ENCODE assay signal across 8 cellular contexts in the genomic region with DNA sequence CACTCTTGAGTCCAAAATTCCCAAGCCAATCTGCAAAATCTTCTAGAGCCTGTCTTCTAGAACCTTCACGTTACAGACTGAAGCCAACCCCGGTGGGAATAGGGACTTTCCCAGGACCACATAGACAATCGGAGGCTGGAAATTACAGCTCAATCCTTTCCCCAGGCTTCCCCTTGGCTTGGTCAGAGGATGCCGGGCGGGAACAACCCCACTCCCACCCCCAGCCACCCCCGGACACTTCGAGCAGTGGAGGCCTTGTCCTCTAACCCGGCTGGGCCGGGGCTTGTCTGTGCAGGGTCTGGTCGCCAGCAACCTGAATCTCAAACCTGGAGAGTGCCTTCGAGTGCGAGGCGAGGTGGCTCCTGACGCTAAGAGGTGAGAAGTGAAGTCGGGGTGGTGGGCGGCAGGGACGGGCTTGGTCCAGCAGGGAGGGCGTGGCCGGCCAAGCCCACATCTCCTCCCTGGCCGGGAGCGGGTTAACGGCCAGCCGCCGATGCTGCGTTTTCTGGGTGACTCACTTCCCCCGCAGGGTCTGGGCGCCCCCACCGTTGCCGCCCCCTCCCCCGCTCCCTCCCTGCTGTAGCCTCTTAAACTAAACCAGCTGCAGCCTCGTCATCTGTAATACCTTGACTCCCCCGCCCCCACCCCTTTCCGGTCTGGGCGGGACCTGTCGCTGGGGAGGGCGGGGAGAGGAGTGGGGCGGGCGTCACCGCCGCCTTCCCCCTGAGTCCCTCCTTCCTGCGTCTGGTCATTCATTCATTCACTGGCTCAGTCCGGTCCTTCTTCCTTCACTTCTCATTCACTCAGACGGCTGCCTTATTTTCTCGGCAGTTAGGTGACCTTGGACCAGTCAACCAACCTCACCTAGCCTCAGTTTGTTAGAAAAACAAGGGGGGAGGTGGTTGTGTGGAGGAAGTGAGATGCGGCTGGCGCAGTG. TPM values are rescaled to one million over a fixed set of nuclear protein-coding genes. Genes with fewer than 3 reads are reported as not detected.
DNase-seq lines count a peak whose midpoint lies in the region; ATAC-seq, FAIRE-seq and TF ChIP-seq lines count a peak whose summit lies in the region.

No MANE protein-coding gene starts in this region.

- TF ChIP-seq CTCF in coronary artery (IDR thresholded peaks at IDR 0.05) (no peak), lower leg skin (IDR thresholded peaks at IDR 0.05) (no peak)

- peak overlapping the region; percentile 77 to 94 for H3K27ac ChIP-seq in coronary artery

- peak overlapping the region; percentile 92 for H3K4me3 Mint-ChIP-seq in activated CD4-positive, alpha-beta T cell treated with anti-CD3 and anti-CD28 coated beads, Interleukin-2, amount 10 ng/mL, durations not matched to agents 24 days and 14 days

- FAIRE-seq in GM12892 (lab: Jason Lieb, UNC) = peak; percentile 93

- WGBS in lower leg skin, 2 donors = 1 to 3% methylated on average over 37 to 38 of the region's 46 CpGs

- H3K27ac Mint-ChIP-seq in activated CD4-positive, alpha-beta T cell treated with anti-CD3 and anti-CD28 coated beads, Interleukin-2, amount 10 ng/mL, durations not matched to agents 24 days and 14 days = peak overlapping the region; percentile 97

- H3K27me3 Mint-ChIP-seq in activated CD4-positive, alpha-beta T cell treated with anti-CD3 and anti-CD28 coated beads, Interleukin-2, amount 10 ng/mL, durations not matched to agents 24 days and 14 days = no peaks in the 10 kb centered on the region

- H3K36me3 Mint-ChIP-seq in activated CD4-positive, alpha-beta T cell treated with anti-CD3 and anti-CD28 coated beads, Interleukin-2, amount 10 ng/mL, durations not matched to agents 24 days and 14 days (ENCODE audit: low read depth) = peaks cover 9% of the 10 kb centered on the region

- intact Hi-C loops in activated CD4-positive, alpha-beta T cell treated with anti-CD3 and anti-CD28 coated beads, Interleukin-2, amount 10 ng/mL, durations not matched to agents 24 days and 14 days (cut with micrococcal nuclease) = loop anchor here (1.0 to 5.0 kb wide), 6 partner anchors 9 to 435 kb away; partner anchors contain the start of genes GCAT, GGA1 and NOL12
- intact Hi-C loops in lower leg skin (cut with DNase I; ENCODE audit: low total_unique reads) = no loop called here

- DNase-seq in GM12892 (ENCODE audit: insufficient read length) = peak; percentile 74
- peak; percentile 75 for DNase-seq in NCI-H460 (ENCODE audit: extremely low read depth, low read depth)
- peak; percentile 97 for DNase-seq in activated CD4-positive, alpha-beta T cell treated with anti-CD3 and anti-CD28 coated beads, Interleukin-2, amount 10 ng/mL, durations not matched to agents 24 days and 14 days
- peak; percentile 95 for DNase-seq in coronary artery (ENCODE audit: low spot score)
- peak; percentile 80 to 96 for DNase-seq in lower leg skin (ENCODE audit: low spot score in 2 of 2)
- DNase-seq in stimulated activated CD4-positive, alpha-beta T cell treated with anti-CD3 and anti-CD28 coated beads, Interleukin-4, amount 100 ng/mL, for 24 hours = peak; percentile 92

- H3K9me3 Mint-ChIP-seq in activated CD4-positive, alpha-beta T cell treated with anti-CD3 and anti-CD28 coated beads, Interleukin-2, amount 10 ng/mL, durations not matched to agents 24 days and 14 days = no peaks in the 10 kb centered on the region

- ATAC-seq in HG02885 (IDR thresholded peaks at IDR 0.05; ENCODE audit: poor library complexity, unreplicated experiment) = peak; percentile 63
- no peak for ATAC-seq in GM18870 (IDR thresholded peaks at IDR 0.05; ENCODE audit: unreplicated experiment)

- peaks cover 56% of the 10 kb centered on the region for H3K4me1 Mint-ChIP-seq in activated CD4-positive, alpha-beta T cell treated with anti-CD3 and anti-CD28 coated beads, Interleukin-2, amount 10 ng/mL, durations not matched to agents 24 days and 14 days

- H3K4me3 ChIP-seq in coronary artery (peak overlapping the region; percentile 87), lower leg skin (ENCODE audit: low read depth, poor library complexity, severe bottlenecking) (peak overlapping the region; percentile 40)

- peak; percentile 60; the same call in 1 of the 2 replicates for TF ChIP-seq POLR2A in GM12892 (IDR thresholded peaks at IDR 0.05; ENCODE audit: low read depth, low read length)
- no peak for TF ChIP-seq POLR2A in lower leg skin (IDR thresholded peaks at IDR 0.05)

RNA-seq across cellular contexts. Expression of gene LGALS1, which starts 1.5 kb away (rescaled TPM):
- 993 TPM for polyA plus RNA-seq in GM12892 (2012; ENCODE audit: missing spikeins)
- 742 and 842 TPM in 2 replicates for total RNA-seq in NCI-H460 (2014; rRNA removed; shearing (Covaris generic))
- polyA plus RNA-seq in NCI-H460 (2014; cell fraction: nucleus; rRNA removed) = 498 and 1,078 TPM in 2 replicates
- 361 and 362 TPM in 2 replicates for total RNA-seq in activated CD4-positive, alpha-beta T cell treated with anti-CD3 and anti-CD28 coated beads, Interleukin-2, amount 10 ng/mL, durations not matched to agents 24 days and 14 days
- 100 to 1,000 TPM; 110 to 347 (median 232) TPM for total RNA-seq in lower leg skin

RNA-seq across cellular contexts. Expression of gene NOL12, which starts 9.2 kb away (rescaled TPM):
- 18.5 TPM for polyA plus RNA-seq in GM12892 (2012; ENCODE audit: missing spikeins)
- 39.7 and 42.2 TPM in 2 replicates for total RNA-seq in NCI-H460 (2014; rRNA removed; shearing (Covaris generic))
- 75.2 and 83.1 TPM in 2 replicates for polyA plus RNA-seq in NCI-H460 (2014; cell fraction: nucleus; rRNA removed)
- total RNA-seq in activated CD4-positive, alpha-beta T cell treated with anti-CD3 and anti-CD28 coated beads, Interleukin-2, amount 10 ng/mL, durations not matched to agents 24 days and 14 days = 67.9 and 70.3 TPM in 2 replicates
- total RNA-seq in lower leg skin = 10 to 100 TPM; 24.3 to 72.3 (median 36.1) TPM

RNA-seq across cellular contexts. Expression of gene PDXP, which starts 18.4 kb away (rescaled TPM):
- 31.5 TPM for polyA plus RNA-seq in GM12892 (2012; ENCODE audit: missing spikeins)
- total RNA-seq in NCI-H460 (2014; rRNA removed; shearing (Covaris generic)) = 27.1 and 37.5 TPM in 2 replicates
- 32.5 and 34.0 TPM in 2 replicates for polyA plus RNA-seq in NCI-H460 (2014; cell fraction: nucleus; rRNA removed)
- total RNA-seq in activated CD4-positive, alpha-beta T cell treated with anti-CD3 and anti-CD28 coated beads, Interleukin-2, amount 10 ng/mL, durations not matched to agents 24 days and 14 days = 49.3 and 51.2 TPM in 2 replicates
- 1 to 10 TPM; 1.8 to 4.6 (median 3.2) TPM for total RNA-seq in lower leg skin

RNA-seq across cellular contexts. Expression of gene TRIOBP, which starts 19.9 kb away (rescaled TPM):
- polyA plus RNA-seq in GM12892 (2012; ENCODE audit: missing spikeins) = 9.2 TPM
- 16.1 and 17.9 TPM in 2 replicates for total RNA-seq in NCI-H460 (2014; rRNA removed; shearing (Covaris generic))
- 33.8 and 50.6 TPM in 2 replicates for polyA plus RNA-seq in NCI-H460 (2014; cell fraction: nucleus; rRNA removed)
- total RNA-seq in activated CD4-positive, alpha-beta T cell treated with anti-CD3 and anti-CD28 coated beads, Interleukin-2, amount 10 ng/mL, durations not matched to agents 24 days and 14 days = 33.3 and 34.8 TPM in 2 replicates
- 10 to 100 TPM; 45.3 to 86.4 (median 65.1) TPM for total RNA-seq in lower leg skin

RNA-seq across cellular contexts. Expression of gene SH3BP1, which starts 37.5 kb away (rescaled TPM):
- polyA plus RNA-seq in GM12892 (2012; ENCODE audit: missing spikeins) = 35.9 TPM
- 1.7 and 2.9 TPM in 2 replicates for total RNA-seq in NCI-H460 (2014; rRNA removed; shearing (Covaris generic))
- 8.8 and 12.1 TPM in 2 replicates for polyA plus RNA-seq in NCI-H460 (2014; cell fraction: nucleus; rRNA removed)
- total RNA-seq in activated CD4-positive, alpha-beta T cell treated with anti-CD3 and anti-CD28 coated beads, Interleukin-2, amount 10 ng/mL, durations not matched to agents 24 days and 14 days = 110 and 115 TPM in 2 replicates
- 10 to 100 TPM; 29.1 to 83.3 (median 60.3) TPM for total RNA-seq in lower leg skin
